1 cellular context compared by ENCODE assay signal in the genomic region with DNA sequence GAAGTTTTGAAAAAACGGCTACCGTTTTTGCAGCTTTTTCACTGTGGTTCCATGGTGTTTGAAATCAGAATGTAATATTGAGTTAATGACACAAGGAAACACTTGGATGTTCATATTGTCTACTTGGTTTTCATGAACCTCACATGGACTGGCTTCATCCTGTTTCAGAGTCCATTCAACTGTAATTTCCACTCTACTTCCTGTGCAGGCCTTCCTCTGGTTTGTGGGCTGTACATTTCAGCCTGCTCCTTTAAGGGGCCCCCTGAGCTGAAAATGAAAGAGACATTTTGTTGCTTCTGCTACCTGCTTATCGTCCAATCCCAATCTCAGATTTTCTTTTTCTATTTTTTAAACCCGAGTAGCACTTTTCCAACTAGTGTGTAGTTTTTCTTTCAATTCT.
TF ChIP-seq lines count a peak whose summit lies in the region.

No MANE protein-coding gene starts in this region.

TF ChIP-seq in GM12878, 131 proteins besides CTCF, POLR2A, EP300 and RAD21:
- TF ChIP-seq, protein P1, sequence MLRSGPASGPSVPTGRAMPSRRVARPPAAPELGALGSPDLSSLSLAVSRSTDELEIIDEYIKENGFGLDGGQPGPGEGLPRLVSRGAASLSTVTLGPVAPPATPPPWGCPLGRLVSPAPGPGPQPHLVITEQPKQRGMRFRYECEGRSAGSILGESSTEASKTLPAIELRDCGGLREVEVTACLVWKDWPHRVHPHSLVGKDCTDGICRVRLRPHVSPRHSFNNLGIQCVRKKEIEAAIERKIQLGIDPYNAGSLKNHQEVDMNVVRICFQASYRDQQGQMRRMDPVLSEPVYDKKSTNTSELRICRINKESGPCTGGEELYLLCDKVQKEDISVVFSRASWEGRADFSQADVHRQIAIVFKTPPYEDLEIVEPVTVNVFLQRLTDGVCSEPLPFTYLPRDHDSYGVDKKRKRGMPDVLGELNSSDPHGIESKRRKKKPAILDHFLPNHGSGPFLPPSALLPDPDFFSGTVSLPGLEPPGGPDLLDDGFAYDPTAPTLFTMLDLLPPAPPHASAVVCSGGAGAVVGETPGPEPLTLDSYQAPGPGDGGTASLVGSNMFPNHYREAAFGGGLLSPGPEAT (IDR thresholded peaks at IDR 0.05; ENCODE audit: low read depth): no peak
- TF ChIP-seq, protein P2, sequence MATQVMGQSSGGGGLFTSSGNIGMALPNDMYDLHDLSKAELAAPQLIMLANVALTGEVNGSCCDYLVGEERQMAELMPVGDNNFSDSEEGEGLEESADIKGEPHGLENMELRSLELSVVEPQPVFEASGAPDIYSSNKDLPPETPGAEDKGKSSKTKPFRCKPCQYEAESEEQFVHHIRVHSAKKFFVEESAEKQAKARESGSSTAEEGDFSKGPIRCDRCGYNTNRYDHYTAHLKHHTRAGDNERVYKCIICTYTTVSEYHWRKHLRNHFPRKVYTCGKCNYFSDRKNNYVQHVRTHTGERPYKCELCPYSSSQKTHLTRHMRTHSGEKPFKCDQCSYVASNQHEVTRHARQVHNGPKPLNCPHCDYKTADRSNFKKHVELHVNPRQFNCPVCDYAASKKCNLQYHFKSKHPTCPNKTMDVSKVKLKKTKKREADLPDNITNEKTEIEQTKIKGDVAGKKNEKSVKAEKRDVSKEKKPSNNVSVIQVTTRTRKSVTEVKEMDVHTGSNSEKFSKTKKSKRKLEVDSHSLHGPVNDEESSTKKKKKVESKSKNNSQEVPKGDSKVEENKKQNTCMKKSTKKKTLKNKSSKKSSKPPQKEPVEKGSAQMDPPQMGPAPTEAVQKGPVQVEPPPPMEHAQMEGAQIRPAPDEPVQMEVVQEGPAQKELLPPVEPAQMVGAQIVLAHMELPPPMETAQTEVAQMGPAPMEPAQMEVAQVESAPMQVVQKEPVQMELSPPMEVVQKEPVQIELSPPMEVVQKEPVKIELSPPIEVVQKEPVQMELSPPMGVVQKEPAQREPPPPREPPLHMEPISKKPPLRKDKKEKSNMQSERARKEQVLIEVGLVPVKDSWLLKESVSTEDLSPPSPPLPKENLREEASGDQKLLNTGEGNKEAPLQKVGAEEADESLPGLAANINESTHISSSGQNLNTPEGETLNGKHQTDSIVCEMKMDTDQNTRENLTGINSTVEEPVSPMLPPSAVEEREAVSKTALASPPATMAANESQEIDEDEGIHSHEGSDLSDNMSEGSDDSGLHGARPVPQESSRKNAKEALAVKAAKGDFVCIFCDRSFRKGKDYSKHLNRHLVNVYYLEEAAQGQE (IDR thresholded peaks at IDR 0.05; ENCODE audit: low read depth, low read length): no peak
- TF ChIP-seq RELA (IDR thresholded peaks at IDR 0.05; ENCODE audit: borderline replicate concordance, partially characterized antibody): no peak
- no peak for TF ChIP-seq NFYA (IDR thresholded peaks at IDR 0.05; ENCODE audit: borderline replicate concordance, low read depth, low read length)
- TF ChIP-seq MTA3 (IDR thresholded peaks at IDR 0.05; ENCODE audit: borderline replicate concordance, low read length): no peak
- TF ChIP-seq RBBP5 (conservative IDR thresholded peaks at IDR 0.05): no peak
- no peak for TF ChIP-seq CEBPB (IDR thresholded peaks at IDR 0.05; ENCODE audit: borderline replicate concordance in 1 of 2, low read depth in 2 of 2, low read length in 2 of 2)
- TF ChIP-seq ZBTB33 (IDR thresholded peaks at IDR 0.05): no peak
- TF ChIP-seq BACH1 (IDR thresholded peaks at IDR 0.05; ENCODE audit: borderline replicate concordance): no peak
- TF ChIP-seq NR2F1 (conservative IDR thresholded peaks at IDR 0.05): no peak
- TF ChIP-seq TARDBP (IDR thresholded peaks at IDR 0.05; ENCODE audit: borderline replicate concordance): no peak
- no peak for TF ChIP-seq SKIL (IDR thresholded peaks at IDR 0.05; ENCODE audit: low read depth, poor library complexity, severe bottlenecking)
- TF ChIP-seq, protein P3, sequence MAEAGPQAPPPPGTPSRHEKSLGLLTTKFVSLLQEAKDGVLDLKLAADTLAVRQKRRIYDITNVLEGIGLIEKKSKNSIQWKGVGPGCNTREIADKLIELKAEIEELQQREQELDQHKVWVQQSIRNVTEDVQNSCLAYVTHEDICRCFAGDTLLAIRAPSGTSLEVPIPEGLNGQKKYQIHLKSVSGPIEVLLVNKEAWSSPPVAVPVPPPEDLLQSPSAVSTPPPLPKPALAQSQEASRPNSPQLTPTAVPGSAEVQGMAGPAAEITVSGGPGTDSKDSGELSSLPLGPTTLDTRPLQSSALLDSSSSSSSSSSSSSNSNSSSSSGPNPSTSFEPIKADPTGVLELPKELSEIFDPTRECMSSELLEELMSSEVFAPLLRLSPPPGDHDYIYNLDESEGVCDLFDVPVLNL (IDR thresholded peaks at IDR 0.05; ENCODE audit: low read depth, low read length): no peak
- TF ChIP-seq, protein P4, sequence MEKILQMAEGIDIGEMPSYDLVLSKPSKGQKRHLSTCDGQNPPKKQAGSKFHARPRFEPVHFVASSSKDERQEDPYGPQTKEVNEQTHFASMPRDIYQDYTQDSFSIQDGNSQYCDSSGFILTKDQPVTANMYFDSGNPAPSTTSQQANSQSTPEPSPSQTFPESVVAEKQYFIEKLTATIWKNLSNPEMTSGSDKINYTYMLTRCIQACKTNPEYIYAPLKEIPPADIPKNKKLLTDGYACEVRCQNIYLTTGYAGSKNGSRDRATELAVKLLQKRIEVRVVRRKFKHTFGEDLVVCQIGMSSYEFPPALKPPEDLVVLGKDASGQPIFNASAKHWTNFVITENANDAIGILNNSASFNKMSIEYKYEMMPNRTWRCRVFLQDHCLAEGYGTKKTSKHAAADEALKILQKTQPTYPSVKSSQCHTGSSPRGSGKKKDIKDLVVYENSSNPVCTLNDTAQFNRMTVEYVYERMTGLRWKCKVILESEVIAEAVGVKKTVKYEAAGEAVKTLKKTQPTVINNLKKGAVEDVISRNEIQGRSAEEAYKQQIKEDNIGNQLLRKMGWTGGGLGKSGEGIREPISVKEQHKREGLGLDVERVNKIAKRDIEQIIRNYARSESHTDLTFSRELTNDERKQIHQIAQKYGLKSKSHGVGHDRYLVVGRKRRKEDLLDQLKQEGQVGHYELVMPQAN (conservative IDR thresholded peaks at IDR 0.05): no peak
- TF ChIP-seq ZNF207 (IDR thresholded peaks at IDR 0.05; ENCODE audit: borderline replicate concordance): no peak
- TF ChIP-seq GABPA (IDR thresholded peaks at IDR 0.05; ENCODE audit: low read depth): peak; percentile 60; the same call in 1 of the 2 replicates
- peak; percentile 63; the same call in 1 of the 2 replicates for TF ChIP-seq CBX5 (IDR thresholded peaks at IDR 0.05; ENCODE audit: low read depth)
- no peak for TF ChIP-seq TBL1XR1 (IDR thresholded peaks at IDR 0.05; ENCODE audit: low read depth, low read length)
- 0 out of 2 replicates have a peak, but pooled peaks have one; percentile 24 for TF ChIP-seq YY1 (IDR thresholded peaks at IDR 0.05; ENCODE audit: low read depth, low read length)
- TF ChIP-seq SP1 (IDR thresholded peaks at IDR 0.05; ENCODE audit: low read depth, low read length): no peak
- TF ChIP-seq, protein P5, sequence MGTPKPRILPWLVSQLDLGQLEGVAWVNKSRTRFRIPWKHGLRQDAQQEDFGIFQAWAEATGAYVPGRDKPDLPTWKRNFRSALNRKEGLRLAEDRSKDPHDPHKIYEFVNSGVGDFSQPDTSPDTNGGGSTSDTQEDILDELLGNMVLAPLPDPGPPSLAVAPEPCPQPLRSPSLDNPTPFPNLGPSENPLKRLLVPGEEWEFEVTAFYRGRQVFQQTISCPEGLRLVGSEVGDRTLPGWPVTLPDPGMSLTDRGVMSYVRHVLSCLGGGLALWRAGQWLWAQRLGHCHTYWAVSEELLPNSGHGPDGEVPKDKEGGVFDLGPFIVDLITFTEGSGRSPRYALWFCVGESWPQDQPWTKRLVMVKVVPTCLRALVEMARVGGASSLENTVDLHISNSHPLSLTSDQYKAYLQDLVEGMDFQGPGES (IDR thresholded peaks at IDR 0.05): no peak
- TF ChIP-seq POU2F2 (IDR thresholded peaks at IDR 0.05; ENCODE audit: borderline replicate concordance, low read depth, low read length): no peak
- TF ChIP-seq RUNX3 (IDR thresholded peaks at IDR 0.05; ENCODE audit: low read length): peak; percentile 48
- peak in 1 of 2 experiments; percentile 11; a peak in 1 of 4 replicates for TF ChIP-seq ETV6 (conservative IDR thresholded peaks at IDR 0.05 in 1 of 2, IDR thresholded peaks at IDR 0.05 in 1 of 2; ENCODE audit: borderline replicate concordance in 1 of 2, low read depth in 1 of 2)
- TF ChIP-seq, protein P6, sequence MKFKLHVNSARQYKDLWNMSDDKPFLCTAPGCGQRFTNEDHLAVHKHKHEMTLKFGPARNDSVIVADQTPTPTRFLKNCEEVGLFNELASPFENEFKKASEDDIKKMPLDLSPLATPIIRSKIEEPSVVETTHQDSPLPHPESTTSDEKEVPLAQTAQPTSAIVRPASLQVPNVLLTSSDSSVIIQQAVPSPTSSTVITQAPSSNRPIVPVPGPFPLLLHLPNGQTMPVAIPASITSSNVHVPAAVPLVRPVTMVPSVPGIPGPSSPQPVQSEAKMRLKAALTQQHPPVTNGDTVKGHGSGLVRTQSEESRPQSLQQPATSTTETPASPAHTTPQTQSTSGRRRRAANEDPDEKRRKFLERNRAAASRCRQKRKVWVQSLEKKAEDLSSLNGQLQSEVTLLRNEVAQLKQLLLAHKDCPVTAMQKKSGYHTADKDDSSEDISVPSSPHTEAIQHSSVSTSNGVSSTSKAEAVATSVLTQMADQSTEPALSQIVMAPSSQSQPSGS (IDR thresholded peaks at IDR 0.05; ENCODE audit: low read length): 0 out of 2 replicates have a peak, but pooled peaks have one; percentile 22
- TF ChIP-seq BHLHE40 (IDR thresholded peaks at IDR 0.05; ENCODE audit: borderline replicate concordance in 1 of 2, low read depth in 2 of 2, low read length in 1 of 2): no peak
- TF ChIP-seq TCF12 (IDR thresholded peaks at IDR 0.05; ENCODE audit: low read depth, low read length): no peak
- no peak for TF ChIP-seq ATF7 (IDR thresholded peaks at IDR 0.05; ENCODE audit: low read depth)
